8 cellular contexts compared by ENCODE assay signal in the genomic region with DNA sequence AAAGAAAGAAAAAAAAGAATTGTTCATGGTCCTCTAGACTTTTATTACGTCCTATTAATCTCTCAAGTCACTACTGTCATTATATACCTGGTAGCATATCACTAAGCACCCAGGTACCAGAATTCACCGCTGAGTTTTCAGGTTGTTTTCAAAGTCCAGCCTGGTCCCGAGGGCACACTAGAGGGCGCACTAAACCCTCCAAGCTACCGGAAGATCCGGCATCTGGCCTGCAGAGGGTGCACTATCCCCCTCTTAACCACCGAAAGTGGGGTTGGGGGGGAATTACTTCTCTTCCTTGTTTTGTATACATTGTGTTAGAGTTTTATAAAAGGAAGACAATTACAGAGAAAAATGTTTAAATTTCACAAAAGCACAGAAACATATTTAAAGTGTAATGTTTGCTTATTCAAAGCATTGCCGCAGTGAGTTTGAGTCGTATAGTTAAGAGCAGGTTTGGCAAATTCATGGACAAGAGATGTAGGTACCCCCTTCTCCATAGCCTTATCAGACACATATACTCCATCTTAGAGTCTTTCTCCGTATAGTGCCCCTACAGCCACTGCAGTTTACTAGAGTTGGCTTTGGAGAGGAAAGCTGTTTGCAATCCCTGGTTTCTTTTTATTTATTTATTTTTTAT. TPM values are rescaled to one million over a fixed set of nuclear protein-coding genes. Genes with fewer than 3 reads are reported as not detected.
DNase-seq lines count a peak whose midpoint lies in the region; ATAC-seq and FAIRE-seq lines count a peak whose summit lies in the region.

No MANE protein-coding gene starts in this region.

- H3K9ac ChIP-seq in adipocyte (ENCODE audit: low read length): no peak overlapping the region

- H3K4me1 ChIP-seq in adipocyte (ENCODE audit: control insufficient read depth, insufficient read depth, low read length): peaks cover 16% of the 10 kb centered on the region
- no peaks in the 10 kb centered on the region for H3K4me1 ChIP-seq in right cardiac atrium (ENCODE audit: control insufficient read depth, insufficient read depth, low read length)
- H3K4me1 ChIP-seq in small intestine (ENCODE audit: control insufficient read depth in 2 of 2, insufficient read depth in 1 of 2, low read depth in 1 of 2, low read length in 1 of 2): no peaks in the 10 kb centered on the region

- no peak overlapping the region for H3K27ac ChIP-seq in right cardiac atrium (ENCODE audit: low read length)
- no peak overlapping the region for H3K27ac ChIP-seq in small intestine (ENCODE audit: low read depth in 1 of 2, low read length in 1 of 2)

- H3K9me3 ChIP-seq in adipocyte (ENCODE audit: control insufficient read depth, low read length): no peaks in the 10 kb centered on the region
- H3K9me3 ChIP-seq in right cardiac atrium (ENCODE audit: control insufficient read depth, low read length): no peaks in the 10 kb centered on the region
- H3K9me3 ChIP-seq in small intestine (ENCODE audit: control insufficient read depth, low read depth): no peaks in the 10 kb centered on the region

- H3K4me3 ChIP-seq in adipocyte (ENCODE audit: low read length) (no peak overlapping the region), right cardiac atrium (ENCODE audit: low read length) (no peak overlapping the region), small intestine (ENCODE audit: low read depth in 1 of 2, low read length in 2 of 2) (no peak overlapping the region)

- DNase-seq in activated gamma-delta T cell treated with Interleukin-2 at 50 U/mL for 16 hours (peak; percentile 67), activated gamma-delta T cell (lab: John Stamatoyannopoulos, UW) (no peak), NCI-H1048 (lab: John Stamatoyannopoulos, UW) (peak; percentile 86), T follicular helper cell (ENCODE audit: low read depth) (peak; percentile 43), adipocyte (ENCODE audit: low read depth) (peak; percentile 92), right cardiac atrium (peak; percentile 73 to 90 (median 85)), small intestine (peak; percentile 77)

- peak; percentile 96 for ATAC-seq in HG02642 (IDR thresholded peaks at IDR 0.05; ENCODE audit: poor library complexity, unreplicated experiment)
- peak; percentile 83 to 85 for ATAC-seq in right cardiac atrium

- WGBS in right cardiac atrium: 33% methylated on average over 10 of the region's 10 CpGs
- WGBS in small intestine, 3 donors: 28 to 30% (median 28%) methylated on average over 10 of the region's 10 CpGs

- FAIRE-seq in small intestine (lab: Jason Lieb, UNC): no peak

- peaks cover 39% of the 10 kb centered on the region for H3K36me3 ChIP-seq in adipocyte (ENCODE audit: control insufficient read depth, insufficient read depth, low read length, severe bottlenecking)
- no peaks in the 10 kb centered on the region for H3K36me3 ChIP-seq in small intestine (ENCODE audit: control insufficient read depth in 2 of 2, insufficient read depth in 2 of 2, low read length in 2 of 2)

- intact Hi-C loops in right cardiac atrium (cut with DNase I): no loop called here

- H3K27me3 ChIP-seq in adipocyte (replicated peaks; ENCODE audit: control insufficient read depth, insufficient read depth, low read length) (no peaks in the 10 kb centered on the region), right cardiac atrium (ENCODE audit: control insufficient read depth, insufficient read depth) (no peaks in the 10 kb centered on the region), small intestine (ENCODE audit: control insufficient read depth in 2 of 2, insufficient read depth in 2 of 2, low read length in 2 of 2) (peaks cover 0 to 3% of the 10 kb centered on the region in 2 donors)

RNA-seq across cellular contexts. Expression of a gene that starts 19.2 kb away (rescaled TPM):
- under 1 TPM in 1 of 4 donors, not detected in 3; 0.59 TPM for total RNA-seq in right cardiac atrium
- polyA plus RNA-seq in right cardiac atrium (0.16 TPM), small intestine (under 1 TPM in 1 of 3 donors, not detected in 2; 0.07 TPM)

RNA-seq across cellular contexts. Expression of a gene that starts 34.8 kb away (rescaled TPM):
- 10 to 100 TPM; 14.8 to 20.3 (median 16.5) TPM for total RNA-seq in right cardiac atrium
- polyA plus RNA-seq in right cardiac atrium: 11.7 TPM
- polyA plus RNA-seq in small intestine: 10 to 100 TPM in 2 of 3 donors, 1 to 10 TPM in 1; 9.2 to 31.9 (median 11.9) TPM
